In genomic region chr5:139700711-139701693, GRCh38 we compare ENCODE assay signal across 1 cellular context.
TF ChIP-seq lines count a peak whose summit lies in the region.

No MANE protein-coding gene starts in this region.

TF ChIP-seq in HepG2, 621 proteins besides CTCF, POLR2A, EP300 and RAD21 (continued from another document and continues in another):
- TF ChIP-seq MNT (IDR thresholded peaks at IDR 0.05): no peak
- TF ChIP-seq CREM (IDR thresholded peaks at IDR 0.05): 0 out of 2 replicates have a peak, but pooled peaks have one; percentile 45
- no peak for TF ChIP-seq CREM (CRISPR knock-in tag; IDR thresholded peaks at IDR 0.05)
- TF ChIP-seq ZNF543 (CRISPR knock-in tag; IDR thresholded peaks at IDR 0.05): no peak
- TF ChIP-seq SNRNP70 (IDR thresholded peaks at IDR 0.05; ENCODE audit: low read depth, low read length): no peak
- no peak for TF ChIP-seq NR3C1 (CRISPR knock-in tag; IDR thresholded peaks at IDR 0.05)
- TF ChIP-seq FOXP1 (IDR thresholded peaks at IDR 0.05): no peak
- TF ChIP-seq FOXP1 (CRISPR knock-in tag; IDR thresholded peaks at IDR 0.05): peak; percentile 14; the same call in 1 of the 2 replicates
- no peak for TF ChIP-seq ZNF703 (CRISPR knock-in tag; IDR thresholded peaks at IDR 0.05; ENCODE audit: borderline replicate concordance)
- no peak for TF ChIP-seq PRDM4 (CRISPR knock-in tag; IDR thresholded peaks at IDR 0.05; ENCODE audit: borderline replicate concordance)
- TF ChIP-seq ZXDC (CRISPR knock-in tag; IDR thresholded peaks at IDR 0.05): no peak
- TF ChIP-seq ZBTB46 (CRISPR knock-in tag; IDR thresholded peaks at IDR 0.05; ENCODE audit: borderline replicate concordance): peak; percentile 99
- peak; percentile 74 for TF ChIP-seq ZNF580 (CRISPR knock-in tag; IDR thresholded peaks at IDR 0.05; ENCODE audit: borderline replicate concordance, low read depth)
- TF ChIP-seq ZNF644 (CRISPR knock-in tag; IDR thresholded peaks at IDR 0.05; ENCODE audit: low read depth): peak; percentile 65; the same call in 1 of the 2 replicates
- TF ChIP-seq ELK4 (CRISPR knock-in tag; IDR thresholded peaks at IDR 0.05; ENCODE audit: borderline replicate concordance): no peak
- no peak for TF ChIP-seq SYNCRIP (IDR thresholded peaks at IDR 0.05; ENCODE audit: insufficient read depth, low read depth, low read length)
- TF ChIP-seq FOXJ3 (CRISPR knock-in tag; IDR thresholded peaks at IDR 0.05; ENCODE audit: borderline replicate concordance): no peak
- TF ChIP-seq ZNF224 (CRISPR knock-in tag; IDR thresholded peaks at IDR 0.05): no peak
- TF ChIP-seq REPIN1 (CRISPR knock-in tag; IDR thresholded peaks at IDR 0.05; ENCODE audit: borderline replicate concordance, low read depth): peak; percentile 37; the same call in 1 of the 2 replicates
- peak; percentile 34 for TF ChIP-seq HNRNPLL (IDR thresholded peaks at IDR 0.05; ENCODE audit: low read depth, low read length, poor library complexity, severe bottlenecking)
- TF ChIP-seq ATRX (CRISPR knock-in tag; IDR thresholded peaks at IDR 0.05; ENCODE audit: borderline replicate concordance): no peak
- TF ChIP-seq BORCS8-MEF2B (CRISPR knock-in tag; IDR thresholded peaks at IDR 0.05): peak; percentile 14; the same call in 1 of the 2 replicates
- peak; percentile 53; the same call in 1 of the 2 replicates for TF ChIP-seq ZSCAN31 (CRISPR knock-in tag; IDR thresholded peaks at IDR 0.05; ENCODE audit: low read depth)
- TF ChIP-seq RARG (CRISPR knock-in tag; IDR thresholded peaks at IDR 0.05; ENCODE audit: low read depth): no peak
- peak; percentile 84 for TF ChIP-seq FOXP4 (CRISPR knock-in tag; IDR thresholded peaks at IDR 0.05)
- TF ChIP-seq ZNF83 (CRISPR knock-in tag; IDR thresholded peaks at IDR 0.05; ENCODE audit: borderline replicate concordance): no peak
- TF ChIP-seq ZNF576 (CRISPR knock-in tag; IDR thresholded peaks at IDR 0.05): no peak
- TF ChIP-seq ZNF460 (CRISPR knock-in tag; IDR thresholded peaks at IDR 0.05; ENCODE audit: borderline replicate concordance): no peak
- TF ChIP-seq KLF9 (CRISPR knock-in tag; IDR thresholded peaks at IDR 0.05; ENCODE audit: low read depth): no peak
- no peak for TF ChIP-seq FOXC1 (CRISPR knock-in tag; IDR thresholded peaks at IDR 0.05; ENCODE audit: borderline replicate concordance)
- peak; percentile 89 for TF ChIP-seq ZBTB7B (CRISPR knock-in tag; IDR thresholded peaks at IDR 0.05)
- no peak for TF ChIP-seq BRCA1 (CRISPR knock-in tag; IDR thresholded peaks at IDR 0.05)
- no peak for TF ChIP-seq FIP1L1 (IDR thresholded peaks at IDR 0.05; ENCODE audit: borderline replicate concordance, insufficient read depth, low read depth, low read length)
- no peak for TF ChIP-seq THAP8 (CRISPR knock-in tag; IDR thresholded peaks at IDR 0.05; ENCODE audit: borderline replicate concordance)
- no peak for TF ChIP-seq CBFB (CRISPR knock-in tag; IDR thresholded peaks at IDR 0.05)
- TF ChIP-seq SIN3B (IDR thresholded peaks at IDR 0.05; ENCODE audit: low read length): no peak
- TF ChIP-seq AGO1 (IDR thresholded peaks at IDR 0.05; ENCODE audit: low read depth, low read length, poor library complexity, severe bottlenecking): no peak
- TF ChIP-seq NFKB2 (CRISPR knock-in tag; IDR thresholded peaks at IDR 0.05; ENCODE audit: borderline replicate concordance): peak; percentile 48; the same call in 1 of the 2 replicates
- TF ChIP-seq IRF9 (CRISPR knock-in tag; IDR thresholded peaks at IDR 0.05; ENCODE audit: borderline replicate concordance): 0 out of 2 replicates have a peak, but pooled peaks have one; percentile 38
- no peak for TF ChIP-seq ZSCAN12 (CRISPR knock-in tag; IDR thresholded peaks at IDR 0.05)
- TF ChIP-seq ZNF891 (CRISPR knock-in tag; IDR thresholded peaks at IDR 0.05): no peak
- TF ChIP-seq DZIP1 (CRISPR knock-in tag; IDR thresholded peaks at IDR 0.05): no peak
- TF ChIP-seq ZNF7 (CRISPR knock-in tag; IDR thresholded peaks at IDR 0.05): no peak
- TF ChIP-seq DDIT3 (CRISPR knock-in tag; IDR thresholded peaks at IDR 0.05): no peak
- TF ChIP-seq SMAD9 (CRISPR knock-in tag; IDR thresholded peaks at IDR 0.05): no peak
- no peak for TF ChIP-seq ZNF546 (CRISPR knock-in tag; conservative IDR thresholded peaks at IDR 0.05)
- no peak for TF ChIP-seq ZNF776 (CRISPR knock-in tag; IDR thresholded peaks at IDR 0.05)
- TF ChIP-seq ZSCAN29 (CRISPR knock-in tag; conservative IDR thresholded peaks at IDR 0.05): peak; percentile 70; the same call in 1 of the 2 replicates
- TF ChIP-seq HMGA1 (CRISPR knock-in tag; conservative IDR thresholded peaks at IDR 0.05): no peak
- TF ChIP-seq ZNF496 (CRISPR knock-in tag; IDR thresholded peaks at IDR 0.05; ENCODE audit: insufficient replicate concordance): no peak
